16 cellular contexts compared by ENCODE assay signal in genomic region chr12:123041811-123042655, GRCh38.
DNase-seq lines count a peak whose midpoint lies in the region; ATAC-seq and TF ChIP-seq lines count a peak whose summit lies in the region.
"Had no signal": no experiment of that assay in that cellular context is flagged by ENCODE, and none has a peak within 500 bp of the region (broad histone marks: within the 10 kb centered on the region; RNA-seq: fewer than 3 reads in every experiment).

No MANE protein-coding gene starts in this region.

- H3K27me3 ChIP-seq in esophagus squamous epithelium = no peaks in the 10 kb centered on the region
- H3K27me3 ChIP-seq in mucosa of rectum (ENCODE audit: control insufficient read depth in 2 of 2, insufficient read depth in 2 of 2, low read length in 2 of 2) = no peaks in the 10 kb centered on the region
- H3K27me3 ChIP-seq: gastrocnemius medialis had no signal

- 62 to 84% methylated on average over 11 to 13 of the region's 17 CpGs for WGBS in esophagus squamous epithelium, 2 donors

- peak overlapping the region; percentile 8 for H3K27ac Mint-ChIP-seq in activated CD8-positive, alpha-beta T cell treated with anti-CD3 and anti-CD28 coated beads, Interleukin-2, amount 10 ng/mL, durations not matched to agents 7 days and 5 days
- H3K27ac Mint-ChIP-seq in activated CD8-positive, alpha-beta T cell treated with anti-CD3 and anti-CD28 coated beads for 36 hours = no peak overlapping the region
- H3K27ac Mint-ChIP-seq: activated T-cell treated with anti-CD3 and anti-CD28 coated beads, Interleukin-2, amount 50 U/mL, for 72 hours had no signal

- no peak for TF ChIP-seq POLR2A in esophagus squamous epithelium (IDR thresholded peaks at IDR 0.05)

- no peaks in the 10 kb centered on the region for H3K36me3 Mint-ChIP-seq in activated CD8-positive, alpha-beta T cell treated with anti-CD3 and anti-CD28 coated beads, Interleukin-2, amount 10 ng/mL, durations not matched to agents 7 days and 5 days (ENCODE audit: low read depth)
- H3K36me3 Mint-ChIP-seq in activated CD8-positive, alpha-beta T cell treated with anti-CD3 and anti-CD28 coated beads for 36 hours (ENCODE audit: low read depth) = no peaks in the 10 kb centered on the region

- H3K9ac ChIP-seq in mucosa of rectum (ENCODE audit: low read depth in 1 of 2, low read length in 2 of 2) = peak overlapping the region; percentile 40 to 41

- no peak for ATAC-seq in activated CD8-positive, alpha-beta T cell treated with anti-CD3 and anti-CD28 coated beads, Interleukin-2, amount 10 ng/mL, durations not matched to agents 7 days and 5 days
- ATAC-seq in activated CD8-positive, alpha-beta T cell treated with anti-CD3 and anti-CD28 coated beads for 36 hours = no peak
- ATAC-seq in HG03135 (IDR thresholded peaks at IDR 0.05; ENCODE audit: unreplicated experiment) = no peak
- ATAC-seq in stimulated activated naive CD8-positive, alpha-beta T cell treated with anti-CD3 and anti-CD28 coated beads, Interleukin-15, Interleukin-2, amounts not matched to agents 100 U/mL and 50 U/mL, for 24 hours = no peak
- ATAC-seq: activated T-cell treated with anti-CD3 and anti-CD28 coated beads, Interleukin-2, amount 50 U/mL, for 72 hours; gastrocnemius medialis; lower lobe of right lung had no signal

- peaks cover 30% of the 10 kb centered on the region for H3K4me1 Mint-ChIP-seq in activated CD8-positive, alpha-beta T cell treated with anti-CD3 and anti-CD28 coated beads, Interleukin-2, amount 10 ng/mL, durations not matched to agents 7 days and 5 days (ENCODE audit: low read depth)
- H3K4me1 Mint-ChIP-seq in activated CD8-positive, alpha-beta T cell treated with anti-CD3 and anti-CD28 coated beads for 36 hours (ENCODE audit: low read depth) = peaks cover 21% of the 10 kb centered on the region

- no peaks in the 10 kb centered on the region for H3K36me3 ChIP-seq in esophagus squamous epithelium
- H3K36me3 ChIP-seq in mucosa of rectum (ENCODE audit: control insufficient read depth in 2 of 2, insufficient read depth in 2 of 2, low read length in 2 of 2) = no peaks in the 10 kb centered on the region
- H3K36me3 ChIP-seq: gastrocnemius medialis, lower lobe of right lung had no signal

- no peak for TF ChIP-seq CTCF in activated CD8-positive, alpha-beta T cell treated with anti-CD3 and anti-CD28 coated beads for 36 hours (IDR thresholded peaks at IDR 0.05)
- no peak for TF ChIP-seq CTCF in esophagus squamous epithelium (IDR thresholded peaks at IDR 0.05)

- H3K27ac ChIP-seq in esophagus squamous epithelium = peak overlapping the region; percentile 30 to 88 (median 81)
- peak overlapping the region; percentile 78 to 82 for H3K27ac ChIP-seq in mucosa of rectum (ENCODE audit: low read depth in 2 of 2, low read length in 2 of 2)
- H3K27ac ChIP-seq: 22Rv1, gastrocnemius medialis, lower lobe of right lung, VCaP had no signal

- H3K27me3 Mint-ChIP-seq in activated CD8-positive, alpha-beta T cell treated with anti-CD3 and anti-CD28 coated beads, Interleukin-2, amount 10 ng/mL, durations not matched to agents 7 days and 5 days (ENCODE audit: low read depth) = no peaks in the 10 kb centered on the region
- no peaks in the 10 kb centered on the region for H3K27me3 Mint-ChIP-seq in activated CD8-positive, alpha-beta T cell treated with anti-CD3 and anti-CD28 coated beads for 36 hours

- H3K4me3 Mint-ChIP-seq in activated CD8-positive, alpha-beta T cell treated with anti-CD3 and anti-CD28 coated beads, Interleukin-2, amount 10 ng/mL, durations not matched to agents 7 days and 5 days = no peak overlapping the region
- H3K4me3 Mint-ChIP-seq in activated CD8-positive, alpha-beta T cell treated with anti-CD3 and anti-CD28 coated beads for 36 hours = no peak overlapping the region
- H3K4me3 Mint-ChIP-seq: activated T-cell treated with anti-CD3 and anti-CD28 coated beads, Interleukin-2, amount 50 U/mL, for 72 hours had no signal

- intact Hi-C loops in activated CD8-positive, alpha-beta T cell treated with anti-CD3 and anti-CD28 coated beads for 36 hours (cut with micrococcal nuclease) = loop anchor here (10.0 kb wide), 1 partner anchor 193 kb away; the partner anchor contains the start of genes MPHOSPH9 and MTRFR
- intact Hi-C loops in esophagus squamous epithelium (cut with DNase I) = loop anchor here (10.0 kb wide), 1 partner anchor 103 kb away; no protein-coding TSS in a partner anchor

- peak overlapping the region in 1 of 4 donors; percentile 26 for H3K4me3 ChIP-seq in esophagus squamous epithelium
- H3K4me3 ChIP-seq in mucosa of rectum (ENCODE audit: low read length in 2 of 2) = no peak overlapping the region
- H3K4me3 ChIP-seq: gastrocnemius medialis, lower lobe of right lung had no signal

- POLR2A ChIA-PET in activated CD8-positive, alpha-beta T cell treated with anti-CD3 and anti-CD28 coated beads, Interleukin-2, amount 10 ng/mL, durations not matched to agents 7 days and 5 days (lab: Charles Lee) = interaction anchor here (0.6 to 3.8 kb wide), 6 partner anchors 9 to 1123 kb away, joined by 3 to 35 read pairs (median 7); partner anchors contain the start of genes MPHOSPH9, MTRFR and OGFOD2
- POLR2A ChIA-PET in activated CD8-positive, alpha-beta T cell treated with anti-CD3 and anti-CD28 coated beads for 36 hours (lab: Charles Lee) = interaction anchor here (1.2 to 4.3 kb wide), 4 partner anchors 17 to 197 kb away, joined by 5 to 28 read pairs (median 9); partner anchors contain the start of genes MPHOSPH9 and MTRFR

- no peaks in the 10 kb centered on the region for H3K9me3 Mint-ChIP-seq in activated CD8-positive, alpha-beta T cell treated with anti-CD3 and anti-CD28 coated beads, Interleukin-2, amount 10 ng/mL, durations not matched to agents 7 days and 5 days (ENCODE audit: insufficient read depth)
- H3K9me3 Mint-ChIP-seq in activated CD8-positive, alpha-beta T cell treated with anti-CD3 and anti-CD28 coated beads for 36 hours = no peaks in the 10 kb centered on the region
- H3K9me3 Mint-ChIP-seq: activated T-cell treated with anti-CD3 and anti-CD28 coated beads, Interleukin-2, amount 50 U/mL, for 72 hours had no signal

- CTCF ChIA-PET in activated CD8-positive, alpha-beta T cell treated with anti-CD3 and anti-CD28 coated beads, Interleukin-2, amount 10 ng/mL, durations not matched to agents 7 days and 5 days (lab: Charles Lee) = interaction anchor here (0.8 to 5.1 kb wide), 14 partner anchors 9 to 196 kb away, joined by 3 to 68 read pairs (median 10); partner anchors contain the start of genes MPHOSPH9 and MTRFR
- CTCF ChIA-PET in activated CD8-positive, alpha-beta T cell treated with anti-CD3 and anti-CD28 coated beads for 36 hours (lab: Charles Lee) = interaction anchor here (0.8 to 6.5 kb wide), 13 partner anchors 10 to 199 kb away, joined by 3 to 43 read pairs (median 6); partner anchors contain the start of genes MPHOSPH9 and MTRFR

- H3K4me1 ChIP-seq in esophagus squamous epithelium (peaks cover 0 to 51% (median 22%) of the 10 kb centered on the region in 3 donors), mucosa of rectum (ENCODE audit: control insufficient read depth in 2 of 2, insufficient read depth in 2 of 2, low read length in 2 of 2) (peaks cover 12 to 15% of the 10 kb centered on the region in 2 donors)

- DNase-seq in activated CD8-positive, alpha-beta T cell treated with anti-CD3 and anti-CD28 coated beads, Interleukin-2, amount 10 ng/mL, durations not matched to agents 7 days and 5 days = no peak
- no peak for DNase-seq in activated CD8-positive, alpha-beta T cell treated with anti-CD3 and anti-CD28 coated beads for 36 hours
- DNase-seq in esophagus squamous epithelium (lab: John Stamatoyannopoulos, UW) (no peak), ureter (ENCODE audit: low spot score) (peak; percentile 57)
- no peak for DNase-seq in activated CD4-positive, alpha-beta T cell treated with anti-CD3 and anti-CD28 coated beads, Interleukin-2, amount 50 U/mL, for 1 hour
- DNase-seq in stimulated activated naive CD8-positive, alpha-beta T cell treated with anti-CD3 and anti-CD28 coated beads, Interleukin-15, Interleukin-2, amounts not matched to agents 100 U/mL and 50 U/mL, for 24 hours = no peak
- DNase-seq: activated T-cell treated with anti-CD3 and anti-CD28 coated beads, Interleukin-2, amount 50 U/mL, for 72 hours; gastrocnemius medialis; lower lobe of right lung; NCI-H748 treated with DMSO at 0.1 percent for 48 hours; SIG-M5; substantia nigra had no signal

- H3K9me3 ChIP-seq in esophagus squamous epithelium (no peaks in the 10 kb centered on the region), mucosa of rectum (ENCODE audit: control insufficient read depth in 2 of 2, low read length in 2 of 2) (no peaks in the 10 kb centered on the region)
- H3K9me3 ChIP-seq: gastrocnemius medialis, lower lobe of right lung had no signal
